18 cellular contexts compared by ENCODE assay signal in the genomic region with DNA sequence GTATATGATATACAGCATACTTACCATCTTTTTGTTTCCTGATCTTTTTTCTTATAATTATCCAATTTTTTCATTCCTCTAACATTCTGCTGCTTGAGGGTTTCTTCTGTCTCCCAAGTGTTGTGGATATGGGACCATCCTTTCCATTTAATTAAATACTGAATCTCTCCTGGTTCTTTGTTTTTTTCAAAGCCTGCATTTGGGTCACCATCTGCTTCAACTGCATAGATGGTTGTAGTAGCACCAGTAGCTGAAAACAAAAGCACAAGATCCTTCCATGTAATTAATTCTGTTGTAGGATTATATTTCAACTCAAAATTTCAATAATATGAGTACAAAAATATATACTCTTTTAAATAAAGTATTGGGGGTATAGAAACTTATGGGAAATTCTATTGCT.
"Had no signal": no experiment of that assay in that cellular context is flagged by ENCODE, and none has a peak within 500 bp of the region (broad histone marks: within the 10 kb centered on the region; RNA-seq: fewer than 3 reads in every experiment).

No MANE protein-coding gene starts in this region.

- DNase-seq: KBM-7, MV-4-11, NCI-H1048, NCI-H1105 treated with DMSO at 0.1 percent for 48 hours, NCI-H1417 treated with DMSO at 0.1 percent for 48 hours, NCI-H146, NCI-H1694 treated with DMSO at 0.1 percent for 48 hours, NCI-H2029, NCI-H2081 treated with DMSO at 0.1 percent for 48 hours, NCI-H2227 treated with DMSO at 0.1 percent for 48 hours, NCI-H524, NCI-H526 treated with DMSO at 0.1 percent for 48 hours, NCI-H748 treated with DMSO at 0.1 percent for 48 hours, PC-3, SHP77, SK-N-SH, SW 1271 had no signal

- ATAC-seq: Panc1, PC-3 had no signal
